In genomic region chr2:21038403-21039073, GRCh38 we compare ENCODE assay signal across 17 cellular contexts. TPM values are rescaled to one million over a fixed set of nuclear protein-coding genes. Genes with fewer than 3 reads are reported as not detected.
DNase-seq lines count a peak whose midpoint lies in the region; ATAC-seq and TF ChIP-seq lines count a peak whose summit lies in the region.
"Had no signal": no experiment of that assay in that cellular context is flagged by ENCODE, and none has a peak within 500 bp of the region (broad histone marks: within the 10 kb centered on the region; RNA-seq: fewer than 3 reads in every experiment).

No MANE protein-coding gene starts in this region.

- no peaks in the 10 kb centered on the region for H3K9me3 ChIP-seq in gastrocnemius medialis
- H3K9me3 ChIP-seq: Peyer's patch had no signal

- peaks cover 43% of the 10 kb centered on the region for H3K4me1 Mint-ChIP-seq in chondrocyte (ENCODE audit: low read depth)
- peaks cover 3% of the 10 kb centered on the region for H3K4me1 Mint-ChIP-seq in T-helper 2 cell treated with Interferon-gamma antibody and Interleukin-4, amounts not matched to agents 5 μg/mL and 100 μg/mL, for 36 hours (ENCODE audit: low read depth)

- TF ChIP-seq POLR2A in gastrocnemius medialis (IDR thresholded peaks at IDR 0.05): no peak

- H3K36me3 Mint-ChIP-seq in chondrocyte (ENCODE audit: low read depth): peaks cover 5% of the 10 kb centered on the region
- H3K36me3 Mint-ChIP-seq in T-helper 2 cell treated with Interferon-gamma antibody and Interleukin-4, amounts not matched to agents 5 μg/mL and 100 μg/mL, for 36 hours (ENCODE audit: low read depth): no peaks in the 10 kb centered on the region

- H3K4me3 Mint-ChIP-seq in chondrocyte (ENCODE audit: unreplicated experiment): no peak overlapping the region
- H3K4me3 Mint-ChIP-seq in T-helper 2 cell treated with Interferon-gamma antibody and Interleukin-4, amounts not matched to agents 5 μg/mL and 100 μg/mL, for 36 hours: no peak overlapping the region
- H3K4me3 Mint-ChIP-seq: effector memory CD8-positive, alpha-beta T cell had no signal

- peak overlapping the region; percentile 76 for H3K27ac Mint-ChIP-seq in chondrocyte (ENCODE audit: unreplicated experiment)
- H3K27ac Mint-ChIP-seq in T-helper 2 cell treated with Interferon-gamma antibody and Interleukin-4, amounts not matched to agents 5 μg/mL and 100 μg/mL, for 36 hours: no peak overlapping the region
- H3K27ac Mint-ChIP-seq: effector memory CD8-positive, alpha-beta T cell had no signal

- ATAC-seq in left cardiac atrium: peak; percentile 47 to 60
- ATAC-seq in gastrocnemius medialis: peak; percentile 79 to 85
- no peak for ATAC-seq in HG03097 (IDR thresholded peaks at IDR 0.05; ENCODE audit: low FRiP score, unreplicated experiment)
- ATAC-seq: effector memory CD8-positive, alpha-beta T cell had no signal

- intact Hi-C loops in left cardiac atrium (cut with DNase I) (no loop called here), gastrocnemius medialis (cut with DNase I; ENCODE audit: low total_unique reads) (loop anchor here (5.0 kb wide), 1 partner anchor 386 kb away; the partner anchor contains the start of gene HS1BP3)

- H3K27me3 Mint-ChIP-seq in chondrocyte (ENCODE audit: low read depth): peaks cover 5% of the 10 kb centered on the region
- peaks cover 3% of the 10 kb centered on the region for H3K27me3 Mint-ChIP-seq in T-helper 2 cell treated with Interferon-gamma antibody and Interleukin-4, amounts not matched to agents 5 μg/mL and 100 μg/mL, for 36 hours (ENCODE audit: low read depth)

- H3K27me3 ChIP-seq in gastrocnemius medialis: no peaks in the 10 kb centered on the region
- H3K27me3 ChIP-seq: Peyer's patch had no signal

- peaks cover 15 to 18% of the 10 kb centered on the region in 2 donors for H3K4me1 ChIP-seq in gastrocnemius medialis

- H3K9me3 Mint-ChIP-seq in chondrocyte (ENCODE audit: low read depth): no peaks in the 10 kb centered on the region
- H3K9me3 Mint-ChIP-seq in T-helper 2 cell treated with Interferon-gamma antibody and Interleukin-4, amounts not matched to agents 5 μg/mL and 100 μg/mL, for 36 hours: no peaks in the 10 kb centered on the region
- H3K9me3 Mint-ChIP-seq: effector memory CD8-positive, alpha-beta T cell had no signal

- peak overlapping the region in 1 of 4 donors; percentile 27 for H3K4me3 ChIP-seq in gastrocnemius medialis
- H3K4me3 ChIP-seq: Peyer's patch had no signal

- H3K36me3 ChIP-seq in gastrocnemius medialis: no peaks in the 10 kb centered on the region

- in situ Hi-C loops in gastrocnemius medialis (cut with MboI; ENCODE audit: low sequenced_read_pairs in 4 of 4): no loop called here

- peak overlapping the region; percentile 60 to 69 (median 66) for H3K27ac ChIP-seq in gastrocnemius medialis
- H3K27ac ChIP-seq: Peyer's patch had no signal

- DNase-seq in LHCN-M2 (ENCODE audit: low read depth) (peak; percentile 64), chondrocyte (ENCODE audit: low spot score) (no peak), left cardiac atrium (no peak), gastrocnemius medialis (peak in 1 of 2 donors; percentile 52), anterior cingulate cortex (lab: John Stamatoyannopoulos, UW) (no peak), NCI-H1105 treated with DMSO at 0.1 percent for 48 hours (lab: John Stamatoyannopoulos, UW) (no peak)
- no peak for DNase-seq in T-helper 2 cell treated with Interferon-gamma antibody and Interleukin-4, amounts not matched to agents 5 μg/mL and 100 μg/mL, for 36 hours (ENCODE audit: low spot score)
- DNase-seq: activated CD4-positive, alpha-beta T cell treated with anti-CD3 and anti-CD28 coated beads, Interleukin-2, amount 50 U/mL, for 1 hour; AML-193; DMS 273 treated with DMSO at 0.1 percent for 48 hours; effector memory CD8-positive, alpha-beta T cell; NCI-H1092; NCI-H524; Peyer's patch; stimulated activated CD4-positive, alpha-beta T cell treated with anti-CD3 and anti-CD28 coated beads, Interleukin-15, amount 100 ng/mL, for 24 hours; T-helper 2 cell had no signal

- TF ChIP-seq CTCF in chondrocyte (IDR thresholded peaks at IDR 0.05) (no peak), gastrocnemius medialis (IDR thresholded peaks at IDR 0.05 in 4 of 5, conservative IDR thresholded peaks at IDR 0.05 in 1 of 5) (no peak)

RNA-seq across cellular contexts. Expression of gene APOB, which starts 5.3 kb away (rescaled TPM):
- total RNA-seq in LHCN-M2 (2014; rRNA removed): not detected in 2 replicates
- polyA plus RNA-seq in LHCN-M2 (2012): not detected
- 0.23 to 0.32 TPM (median 0.31 TPM) in 3 replicates for total RNA-seq in chondrocyte
- total RNA-seq in left cardiac atrium: 10 to 100 TPM; 25.1 to 48.1 TPM
- total RNA-seq in gastrocnemius medialis: 1 to 10 TPM in 2 of 4 donors, under 1 TPM in 2; 0.05 to 8.8 (median 2.3) TPM
